In the genomic region with DNA sequence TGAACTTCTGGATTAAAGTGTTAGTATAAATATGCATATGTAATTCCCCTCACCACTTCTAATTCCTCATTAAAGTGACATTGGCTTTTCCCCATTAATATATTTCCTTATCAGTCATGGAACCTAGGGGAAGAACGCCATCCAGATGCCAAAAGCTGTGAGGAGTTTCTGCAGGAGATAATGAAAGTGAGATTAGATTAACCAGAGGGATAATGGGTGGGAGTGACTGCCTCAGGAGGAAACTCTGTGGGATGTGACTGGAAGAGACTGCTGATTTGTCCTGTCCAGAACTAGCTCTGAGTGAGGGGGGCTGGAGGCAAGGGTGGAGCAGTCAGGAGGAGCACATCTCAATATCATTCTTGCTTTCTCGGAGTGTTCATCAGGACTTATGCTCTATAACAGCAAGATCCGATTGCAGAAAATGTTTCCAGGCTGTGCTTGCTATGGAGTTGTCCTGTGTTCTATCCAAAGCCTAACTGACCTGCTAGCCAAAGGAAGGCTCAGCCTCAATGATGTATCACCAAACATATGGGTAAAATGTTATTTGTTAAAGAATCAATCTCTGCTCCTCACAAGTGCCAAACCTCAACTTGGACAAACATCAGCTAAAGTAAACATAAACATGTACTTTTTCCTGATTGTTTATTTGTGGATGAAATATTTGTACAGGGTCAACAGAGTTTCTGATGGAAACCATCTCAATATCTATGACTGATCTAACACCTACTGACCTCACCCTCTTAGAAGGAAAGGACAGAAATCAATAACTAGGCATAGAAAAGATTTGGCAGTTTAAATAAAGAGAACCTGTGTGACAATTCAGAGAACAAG, we compare ENCODE assay signal across 18 cellular contexts.
DNase-seq lines count a peak whose midpoint lies in the region; FAIRE-seq and TF ChIP-seq lines count a peak whose summit lies in the region.
"Had no signal": no experiment of that assay in that cellular context is flagged by ENCODE, and none has a peak within 500 bp of the region (broad histone marks: within the 10 kb centered on the region; RNA-seq: fewer than 3 reads in every experiment).

No MANE protein-coding gene starts in this region.

- TF ChIP-seq CTCF in 22Rv1 (IDR thresholded peaks at IDR 0.05) (no peak), D721Med (IDR thresholded peaks at IDR 0.05; ENCODE audit: insufficient read depth, missing control alignments) (no peak), glutamatergic neuron (IDR thresholded peaks at IDR 0.05; ENCODE audit: partially characterized antibody, unreplicated experiment) (no peak), esophagus squamous epithelium (IDR thresholded peaks at IDR 0.05) (no peak)

- no peaks in the 10 kb centered on the region for H3K27me3 ChIP-seq in esophagus squamous epithelium

- H3K4me1 Mint-ChIP-seq in glutamatergic neuron (ENCODE audit: low read depth, unreplicated experiment), result peaks cover 10% of the 10 kb centered on the region
- H3K4me1 Mint-ChIP-seq: H9 had no signal

- no peaks in the 10 kb centered on the region for H3K27me3 Mint-ChIP-seq in glutamatergic neuron (ENCODE audit: unreplicated experiment)
- H3K27me3 Mint-ChIP-seq: CD4-positive, alpha-beta T cell had no signal

- no peak overlapping the region for H3K4me3 ChIP-seq in esophagus squamous epithelium
- H3K4me3 ChIP-seq: A549 had no signal

- H3K9me3 Mint-ChIP-seq in glutamatergic neuron (ENCODE audit: unreplicated experiment), result peaks cover 2% of the 10 kb centered on the region
- H3K9me3 Mint-ChIP-seq: H9 had no signal

- no peak overlapping the region for H3K4me3 Mint-ChIP-seq in glutamatergic neuron (ENCODE audit: unreplicated experiment)
- H3K4me3 Mint-ChIP-seq: CD4-positive, alpha-beta T cell; H9 had no signal

- TF ChIP-seq POLR2A in esophagus squamous epithelium (IDR thresholded peaks at IDR 0.05), result no peak

- H3K36me3 ChIP-seq in esophagus squamous epithelium, result no peaks in the 10 kb centered on the region

- no peaks in the 10 kb centered on the region for H3K36me3 Mint-ChIP-seq in glutamatergic neuron (ENCODE audit: unreplicated experiment)

- peak; percentile 44 for FAIRE-seq in D721Med (lab: Jason Lieb, UNC)
- FAIRE-seq: A549, GM19239, H1 had no signal

- no peaks in the 10 kb centered on the region for H3K4me1 ChIP-seq in esophagus squamous epithelium
- H3K4me1 ChIP-seq: A549, Caco-2 had no signal

- WGBS in esophagus squamous epithelium, 2 donors, result 60 to 65% methylated on average over 2 to 3 of the region's 3 CpGs

- peak overlapping the region; percentile 17; the same call in 1 of the 2 replicates for H3K27ac ChIP-seq in 22Rv1
- H3K27ac ChIP-seq in esophagus squamous epithelium, result no peak overlapping the region
- H3K27ac ChIP-seq: A549, C4-2B, KMS-11 had no signal

- intact Hi-C loops in esophagus squamous epithelium (cut with DNase I), result no loop called here

- H3K27ac Mint-ChIP-seq in glutamatergic neuron (ENCODE audit: unreplicated experiment), result no peak overlapping the region
- H3K27ac Mint-ChIP-seq: CD4-positive, alpha-beta T cell had no signal

- DNase-seq in D721Med (ENCODE audit: insufficient read length, low spot score), result no peak
- peak; percentile 57 for DNase-seq in NCI-H82 (lab: John Stamatoyannopoulos, UW)
- DNase-seq in glutamatergic neuron, result peak; percentile 21
- DNase-seq in NCI-H2029 treated with DMSO at 0.1 percent for 48 hours (lab: John Stamatoyannopoulos, UW), result no peak
- DNase-seq in esophagus squamous epithelium (lab: John Stamatoyannopoulos, UW), result no peak
- no peak for DNase-seq in DMS 273 treated with DMSO at 0.1 percent for 48 hours (lab: John Stamatoyannopoulos, UW)
- no peak for DNase-seq in amniotic stem cell (lab: John Stamatoyannopoulos, UW)
- DNase-seq: AML-193; Caco-2; CD4-positive, alpha-beta T cell; GF-D8; H9 had no signal

- H3K9me3 ChIP-seq in esophagus squamous epithelium, result no peaks in the 10 kb centered on the region
- H3K9me3 ChIP-seq: A549, Caco-2 had no signal

Comparison
In these comparisons a context has a peak if more than half of its experiments do, and no peak if none do; other contexts are left out.
1. DNase-seq: peak in NCI-H82 (single experiment) and glutamatergic neuron (single experiment); none in D721Med (single experiment), NCI-H2029 treated with DMSO at 0.1 percent for 48 hours (single experiment), esophagus squamous epithelium (single experiment), DMS 273 treated with DMSO at 0.1 percent for 48 hours (single experiment) and amniotic stem cell (single experiment).